In the genomic region with DNA sequence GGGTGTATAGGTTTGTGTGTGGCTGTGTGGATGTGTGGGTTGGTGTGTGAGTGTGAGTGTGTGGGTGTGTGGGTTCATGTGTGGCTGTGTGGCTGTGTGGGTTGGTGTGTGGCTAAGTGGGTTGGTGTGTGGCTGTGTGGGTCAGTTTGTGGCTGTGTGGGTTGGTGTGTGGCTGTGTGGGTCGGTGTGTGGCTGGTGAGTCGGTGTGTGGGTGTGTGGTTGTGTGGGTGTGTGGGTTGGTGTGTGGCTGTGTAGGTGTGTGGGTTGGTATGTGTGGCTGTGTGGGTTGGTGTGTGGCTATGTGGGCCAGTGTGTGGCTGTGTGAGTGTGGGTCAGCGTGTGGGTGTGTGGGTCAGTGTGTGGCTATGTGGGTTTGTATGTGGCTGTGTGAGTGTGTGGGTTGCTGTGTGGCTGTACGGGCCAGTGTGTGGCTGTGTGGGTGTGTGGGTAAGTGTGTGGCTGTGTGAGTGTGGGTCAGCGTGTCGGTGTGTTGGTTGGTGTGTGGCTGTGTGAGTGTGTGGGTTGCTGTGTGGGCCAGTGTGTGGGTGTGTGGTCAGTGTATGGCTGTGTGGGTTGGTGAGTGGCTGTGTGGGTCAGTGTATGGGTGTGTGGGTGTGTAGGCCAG, we compare ENCODE assay signal across 24 cellular contexts.
"Had no signal": no experiment of that assay in that cellular context is flagged by ENCODE, and none has a peak within 500 bp of the region (broad histone marks: within the 10 kb centered on the region; RNA-seq: fewer than 3 reads in every experiment).

No MANE protein-coding gene starts in this region.

- ATAC-seq: activated CD8-positive, alpha-beta memory T cell treated with anti-CD3 and anti-CD28 coated beads, Interleukin-2, amount 10 ng/mL, durations not matched to agents 7 days and 5 days; body of pancreas; PC-3; T-helper 17 cell; WTC11 had no signal

- H3K36me3 ChIP-seq: ascending aorta, MG63, SJSA1 had no signal

- H3K4me3 ChIP-seq: body of pancreas, MG63, SJSA1 had no signal

- DNase-seq: activated CD4-positive, alpha-beta T cell treated with anti-CD3 and anti-CD28 coated beads for 48 hours; activated CD4-positive, alpha-beta T cell treated with anti-CD3 and anti-CD28 coated beads, Interleukin-2, amount 50 U/mL, for 48 hours; activated CD4-positive, CD25-positive, alpha-beta regulatory T cell treated with anti-CD3 and anti-CD28 coated beads, Interleukin-2, amount 50 U/mL, for 72 hours; activated CD8-positive, alpha-beta memory T cell treated with anti-CD3 and anti-CD28 coated beads, Interleukin-2, amount 10 ng/mL, durations not matched to agents 7 days and 5 days; activated effector memory CD4-positive, alpha-beta T cell treated with Interleukin-2 at 50 U/mL for 16 hours; activated naive CD4-positive, alpha-beta T cell; activated T-cell treated with anti-CD3 and anti-CD28 coated beads, Interleukin-2, amount 50 U/mL, for 24 hours; body of pancreas; central memory CD4-positive, alpha-beta T cell; MG63; MV-4-11; NCI-H1092 treated with DMSO at 0.1 percent for 48 hours; NCI-H1417 treated with DMSO at 0.1 percent for 48 hours; NCI-H1694 treated with DMSO at 0.1 percent for 48 hours; NCI-H2029 treated with DMSO at 0.1 percent for 48 hours; NCI-H510A treated with DMSO at 0.1 percent for 48 hours; PC-3; SHP77; T-helper 17 cell; T-helper 9 cell had no signal

- H3K27ac ChIP-seq: ascending aorta, body of pancreas, SJSA1 had no signal

- FAIRE-seq: RCC 7860 had no signal

- H3K4me1 ChIP-seq: ascending aorta, body of pancreas, SJSA1 had no signal

- H3K9me3 ChIP-seq: ascending aorta, body of pancreas, MG63, SJSA1 had no signal

- H3K27me3 ChIP-seq: ascending aorta, body of pancreas, MG63, SJSA1 had no signal
